18 cellular contexts compared by ENCODE assay signal in genomic region chr1:24896176-24896575, GRCh38. TPM values are rescaled to one million over a fixed set of nuclear protein-coding genes. Genes with fewer than 3 reads are reported as not detected.
DNase-seq lines count a peak whose midpoint lies in the region; ATAC-seq, FAIRE-seq and TF ChIP-seq lines count a peak whose summit lies in the region.
"Had no signal": no experiment of that assay in that cellular context is flagged by ENCODE, and none has a peak within 500 bp of the region (broad histone marks: within the 10 kb centered on the region; RNA-seq: fewer than 3 reads in every experiment).

No MANE protein-coding gene starts in this region.

- no peak for FAIRE-seq in GM12891 (lab: Jason Lieb, UNC)
- FAIRE-seq: frontal cortex, pancreas had no signal

- H3K4me3 Mint-ChIP-seq in stimulated activated naive B cell treated with anti-CD40 and anti-IgM and Interleukin-4, amounts not matched to agents 10 μg/mL and 1 μg/mL and 100 μg/mL, for 72 hours = no peak overlapping the region

- DNase-seq in activated CD4-positive, alpha-beta T cell treated with anti-CD3 and anti-CD28 coated beads for 1 hour = peak; percentile 7
- DNase-seq in activated CD4-positive, alpha-beta T cell treated with anti-CD3 and anti-CD28 coated beads for 48 hours = no peak
- DNase-seq in islet precursor cell (peak; percentile 21), GM12891 (ENCODE audit: insufficient read length, low spot score) (no peak), SIG-M5 (lab: John Stamatoyannopoulos, UW) (no peak)
- DNase-seq in stimulated activated naive B cell treated with anti-CD40 and anti-IgM and Interleukin-4, amounts not matched to agents 10 μg/mL and 1 μg/mL and 100 μg/mL, for 72 hours = no peak
- no peak for DNase-seq in activated CD4-positive, CD25-positive, alpha-beta regulatory T cell treated with anti-CD3 and anti-CD28 coated beads, Interleukin-2, amount 50 U/mL, for 72 hours
- DNase-seq: 8988T, activated gamma-delta T cell treated with Interleukin-2 at 50 U/mL for 16 hours, brain microvascular endothelial cell, KG1, NCI-H1048, NCI-H2081, NCI-H446 treated with DMSO at 0.1 percent for 48 hours had no signal

- TF ChIP-seq CTCF in VCaP (conservative IDR thresholded peaks at IDR 0.05) = no peak

- peaks cover 8 to 9% of the 10 kb centered on the region in 2 donors for H3K9me3 Mint-ChIP-seq in stimulated activated naive B cell treated with anti-CD40 and anti-IgM and Interleukin-4, amounts not matched to agents 10 μg/mL and 1 μg/mL and 100 μg/mL, for 72 hours

- H3K27me3 Mint-ChIP-seq in stimulated activated naive B cell treated with anti-CD40 and anti-IgM and Interleukin-4, amounts not matched to agents 10 μg/mL and 1 μg/mL and 100 μg/mL, for 72 hours = no peaks in the 10 kb centered on the region

- no peak for TF ChIP-seq POLR2A in GM12891 (IDR thresholded peaks at IDR 0.05; ENCODE audit: low read depth, low read length)

- no peak for ATAC-seq in stimulated activated naive B cell treated with anti-CD40 and anti-IgM and Interleukin-4, amounts not matched to agents 10 μg/mL and 1 μg/mL and 100 μg/mL, for 72 hours (replicated peaks)
- ATAC-seq: left lung, pancreas had no signal

- peaks cover 30 to 58% of the 10 kb centered on the region in 2 donors for H3K36me3 Mint-ChIP-seq in stimulated activated naive B cell treated with anti-CD40 and anti-IgM and Interleukin-4, amounts not matched to agents 10 μg/mL and 1 μg/mL and 100 μg/mL, for 72 hours

- peak overlapping the region; percentile 63 for H3K27ac Mint-ChIP-seq in stimulated activated naive B cell treated with anti-CD40 and anti-IgM and Interleukin-4, amounts not matched to agents 10 μg/mL and 1 μg/mL and 100 μg/mL, for 72 hours

- H3K27ac ChIP-seq in VCaP = peak overlapping the region; percentile 28; the same call in 1 of the 2 replicates
- H3K27ac ChIP-seq: brain microvascular endothelial cell, left lung, pancreas had no signal

- H3K4me1 Mint-ChIP-seq in stimulated activated naive B cell treated with anti-CD40 and anti-IgM and Interleukin-4, amounts not matched to agents 10 μg/mL and 1 μg/mL and 100 μg/mL, for 72 hours = peaks cover 33 to 46% of the 10 kb centered on the region in 2 donors

TF ChIP-seq in GM12891, 5 proteins besides CTCF, POLR2A, EP300 and RAD21:
- TF ChIP-seq PAX5 (IDR thresholded peaks at IDR 0.05; ENCODE audit: insufficient read depth, low read length, severe bottlenecking) = no peak
- no peak for TF ChIP-seq POLR2AphosphoS5 (IDR thresholded peaks at IDR 0.05; ENCODE audit: low read depth, low read length)
- TF ChIP-seq POU2F2 (IDR thresholded peaks at IDR 0.05; ENCODE audit: low read depth, low read length) = no peak
- no peak for TF ChIP-seq TAF1 (IDR thresholded peaks at IDR 0.05; ENCODE audit: low read depth, low read length)
- TF ChIP-seq SPI1 (IDR thresholded peaks at IDR 0.05; ENCODE audit: low read depth, low read length) = no peak
TF ChIP-seq in GM12891: peak in this region for 0.

RNA-seq across cellular contexts. Expression of gene RUNX3, which starts 33.9 kb away (rescaled TPM):
- polyA plus RNA-seq in GM12891 (2012; ENCODE audit: low read depth, missing spikeins) = 82.2 TPM

Comparison
In these comparisons a context has a peak if more than half of its experiments do, and no peak if none do; other contexts are left out.
1. DNase-seq: peak in activated CD4-positive, alpha-beta T cell treated with anti-CD3 and anti-CD28 coated beads for 1 hour (single experiment) and islet precursor cell (single experiment); none in activated CD4-positive, alpha-beta T cell treated with anti-CD3 and anti-CD28 coated beads for 48 hours (single experiment), stimulated activated naive B cell treated with anti-CD40 and anti-IgM and Interleukin-4, amounts not matched to agents 10 μg/mL and 1 μg/mL and 100 μg/mL, for 72 hours (single experiment), GM12891 (single experiment), SIG-M5 (single experiment) and activated CD4-positive, CD25-positive, alpha-beta regulatory T cell treated with anti-CD3 and anti-CD28 coated beads, Interleukin-2, amount 50 U/mL, for 72 hours (single experiment).